Comparison of ENCODE assay signal across 1 cellular context in genomic region chr17:50100921-50101345, GRCh38.
TF ChIP-seq lines count a peak whose summit lies in the region.

No MANE protein-coding gene starts in this region.

TF ChIP-seq in GM23338, 12 proteins besides CTCF, POLR2A, EP300 and RAD21 (continued from another document):
- TF ChIP-seq EZH2 (IDR thresholded peaks at IDR 0.05; ENCODE audit: low read depth, unreplicated experiment), result no peak
